In genomic region chr10:69639291-69640195, GRCh38 we compare ENCODE assay signal across 8 cellular contexts. TPM values are rescaled to one million over a fixed set of nuclear protein-coding genes. Genes with fewer than 3 reads are reported as not detected.
DNase-seq lines count a peak whose midpoint lies in the region; ATAC-seq, FAIRE-seq and TF ChIP-seq lines count a peak whose summit lies in the region.

No MANE protein-coding gene starts in this region.

- H3K4me3 Mint-ChIP-seq in Caco-2 (ENCODE audit: unreplicated experiment): no peak overlapping the region
- no peak overlapping the region for H3K4me3 Mint-ChIP-seq in activated naive CD8-positive, alpha-beta T cell treated with anti-CD3 and anti-CD28 coated beads, Interleukin-2, amount 10 ng/mL, durations not matched to agents 7 days and 5 days

- WGBS in heart left ventricle, 4 donors: 40 to 47% (median 44%) methylated on average over 11 of the region's 11 CpGs
- WGBS in prostate gland: 42% methylated on average over 11 of the region's 11 CpGs

- POLR2A ChIA-PET in Caco-2 (lab: Charles Lee): no interaction called here
- POLR2A ChIA-PET in activated naive CD8-positive, alpha-beta T cell treated with anti-CD3 and anti-CD28 coated beads, Interleukin-2, amount 10 ng/mL, durations not matched to agents 7 days and 5 days (lab: Charles Lee): interaction anchor here (1.0 kb wide), 1 partner anchor 124 kb away, joined by 4 read pairs; no protein-coding TSS in a partner anchor

- H3K36me3 ChIP-seq in Caco-2 (ENCODE audit: control insufficient read depth, insufficient read depth, low read length) (no peaks in the 10 kb centered on the region), SU-DHL-6 (ENCODE audit: low read length) (no peaks in the 10 kb centered on the region), heart left ventricle (no peaks in the 10 kb centered on the region), prostate gland (no peaks in the 10 kb centered on the region), uterus (no peaks in the 10 kb centered on the region)

- peak; percentile 58 for FAIRE-seq in HTR-8/SVneo (lab: Jason Lieb, UNC)

- H3K4me3 ChIP-seq in Caco-2 (ENCODE audit: low read depth, low read length) (no peak overlapping the region), SU-DHL-6 (ENCODE audit: insufficient read depth, low read length, poor library complexity, severe bottlenecking) (no peak overlapping the region), heart left ventricle (no peak overlapping the region), prostate gland (no peak overlapping the region), uterus (no peak overlapping the region)

- H3K27ac Mint-ChIP-seq in Caco-2 (ENCODE audit: unreplicated experiment): no peak overlapping the region
- H3K27ac Mint-ChIP-seq in activated naive CD8-positive, alpha-beta T cell treated with anti-CD3 and anti-CD28 coated beads, Interleukin-2, amount 10 ng/mL, durations not matched to agents 7 days and 5 days: no peak overlapping the region

- no peaks in the 10 kb centered on the region for H4K20me1 ChIP-seq in SU-DHL-6 (ENCODE audit: low read depth, low read length)

- intact Hi-C loops in Caco-2 (cut with micrococcal nuclease; ENCODE audit: unreplicated experiment): loop anchor here (1.0 to 5.0 kb wide), 5 partner anchors 67 to 402 kb away; partner anchors contain the start of gene NEUROG3
- intact Hi-C loops in heart left ventricle (cut with DNase I): loop anchor here (1.0 to 10.0 kb wide), 18 partner anchors 122 to 405 kb away; partner anchors contain the start of gene COL13A1 (in 4 of the 10)
- intact Hi-C loops in prostate gland (cut with DNase I): loop anchor here (5.0 kb wide), 5 partner anchors 78 to 402 kb away; no protein-coding TSS in a partner anchor
- intact Hi-C loops in uterus (cut with DNase I; ENCODE audit: low total_unique reads): loop anchor here (10.0 kb wide), 1 partner anchor 225 kb away; the partner anchor contains the start of gene TACR2

- H3K27ac ChIP-seq in SU-DHL-6 (ENCODE audit: low read depth, low read length) (no peak overlapping the region), heart left ventricle (no peak overlapping the region), prostate gland (no peak overlapping the region), uterus (no peak overlapping the region)

- H3K27me3 ChIP-seq in Caco-2 (replicated peaks; ENCODE audit: control insufficient read depth, insufficient read depth, low read length): 0 out of 2 replicates have a peak, but pooled peaks cover 1% of the 10 kb centered on the region
- no peaks in the 10 kb centered on the region for H3K27me3 ChIP-seq in SU-DHL-6 (ENCODE audit: low read length)
- peaks cover 0 to 13% (median 4%) of the 10 kb centered on the region in 9 donors for H3K27me3 ChIP-seq in heart left ventricle
- H3K27me3 ChIP-seq in prostate gland (replicated peaks; ENCODE audit: insufficient read depth): no peaks in the 10 kb centered on the region
- no peaks in the 10 kb centered on the region for H3K27me3 ChIP-seq in uterus

- TF ChIP-seq POLR2A in heart left ventricle (IDR thresholded peaks at IDR 0.05) (no peak), prostate gland (IDR thresholded peaks at IDR 0.05) (no peak), uterus (IDR thresholded peaks at IDR 0.05) (no peak)

- DNase-seq in Caco-2 (peak; percentile 83 to 85), HTR-8/SVneo (ENCODE audit: insufficient read length, low spot score) (peak; percentile 78), heart left ventricle (peak in 4 of 5 donors; percentile 46 to 56 (median 48)), prostate gland (ENCODE audit: low spot score) (peak; percentile 69), uterus (peak; percentile 46 to 49)
- DNase-seq in activated naive CD8-positive, alpha-beta T cell treated with anti-CD3 and anti-CD28 coated beads, Interleukin-2, amount 10 ng/mL, durations not matched to agents 7 days and 5 days: peak; percentile 57

- H3K4me1 ChIP-seq in Caco-2: no peaks in the 10 kb centered on the region
- no peaks in the 10 kb centered on the region for H3K4me1 ChIP-seq in heart left ventricle
- H3K4me1 ChIP-seq in prostate gland (replicated peaks): peaks cover 2% of the 10 kb centered on the region
- H3K4me1 ChIP-seq in uterus: no peaks in the 10 kb centered on the region

- H3K79me2 ChIP-seq in SU-DHL-6 (ENCODE audit: insufficient read depth, low read length): no peaks in the 10 kb centered on the region

- CTCF ChIA-PET in Caco-2 (lab: Charles Lee): interaction anchor here (0.6 to 5.5 kb wide), 4 partner anchors 124 to 713 kb away, joined by 3 to 105 read pairs (median 8); no protein-coding TSS in a partner anchor

- ATAC-seq in activated naive CD8-positive, alpha-beta T cell treated with anti-CD3 and anti-CD28 coated beads, Interleukin-2, amount 10 ng/mL, durations not matched to agents 7 days and 5 days (ENCODE audit: low read depth): peak; percentile 52
- peak in 2 of 4 donors; percentile 60 to 68 for ATAC-seq in heart left ventricle
- ATAC-seq in GM19395 (IDR thresholded peaks at IDR 0.05; ENCODE audit: unreplicated experiment): no peak

- no peaks in the 10 kb centered on the region for H3K9me3 ChIP-seq in Caco-2
- no peaks in the 10 kb centered on the region for H3K9me3 ChIP-seq in SU-DHL-6 (ENCODE audit: insufficient read depth, low read length)
- no peaks in the 10 kb centered on the region for H3K9me3 ChIP-seq in heart left ventricle
- H3K9me3 ChIP-seq in prostate gland: no peaks in the 10 kb centered on the region
- H3K9me3 ChIP-seq in uterus: no peaks in the 10 kb centered on the region

- BruUV-seq in Caco-2 (replicated peaks; lab: Mats Ljungman, UMichigan): no TSS peak

- no peak overlapping the region for H2AFZ ChIP-seq in SU-DHL-6 (ENCODE audit: low read depth, low read length, severe bottlenecking)

- no peaks in the 10 kb centered on the region for H3K4me1 Mint-ChIP-seq in Caco-2 (ENCODE audit: low read depth, unreplicated experiment)
- peaks cover 2% of the 10 kb centered on the region for H3K4me1 Mint-ChIP-seq in activated naive CD8-positive, alpha-beta T cell treated with anti-CD3 and anti-CD28 coated beads, Interleukin-2, amount 10 ng/mL, durations not matched to agents 7 days and 5 days

- H3K9me2 ChIP-seq in SU-DHL-6 (replicated peaks; ENCODE audit: insufficient read depth, low read length): no peaks in the 10 kb centered on the region

- no peaks in the 10 kb centered on the region for H3F3A ChIP-seq in SU-DHL-6 (ENCODE audit: insufficient read depth)

- H3K9me3 Mint-ChIP-seq in Caco-2 (ENCODE audit: unreplicated experiment): no peaks in the 10 kb centered on the region
- H3K9me3 Mint-ChIP-seq in activated naive CD8-positive, alpha-beta T cell treated with anti-CD3 and anti-CD28 coated beads, Interleukin-2, amount 10 ng/mL, durations not matched to agents 7 days and 5 days: no peaks in the 10 kb centered on the region

- H3K27me3 Mint-ChIP-seq in Caco-2 (ENCODE audit: insufficient read depth, unreplicated experiment): peaks cover 7% of the 10 kb centered on the region
- H3K27me3 Mint-ChIP-seq in activated naive CD8-positive, alpha-beta T cell treated with anti-CD3 and anti-CD28 coated beads, Interleukin-2, amount 10 ng/mL, durations not matched to agents 7 days and 5 days: no peaks in the 10 kb centered on the region

- H3K9ac ChIP-seq in SU-DHL-6 (ENCODE audit: low read length): no peak overlapping the region

- no peaks in the 10 kb centered on the region for H3K36me3 Mint-ChIP-seq in Caco-2 (ENCODE audit: insufficient read depth, unreplicated experiment)
- no peaks in the 10 kb centered on the region for H3K36me3 Mint-ChIP-seq in activated naive CD8-positive, alpha-beta T cell treated with anti-CD3 and anti-CD28 coated beads, Interleukin-2, amount 10 ng/mL, durations not matched to agents 7 days and 5 days

- H3K4me2 ChIP-seq in SU-DHL-6 (ENCODE audit: low read depth, low read length, poor library complexity, severe bottlenecking): no peak overlapping the region

- TF ChIP-seq CTCF in Caco-2 (IDR thresholded peaks at IDR 0.05; ENCODE audit: insufficient read depth in 1 of 2, low read depth in 1 of 2, low read length in 1 of 2, severe bottlenecking in 1 of 2, unreplicated experiment in 1 of 2) (peak; percentile 97 to 99), SU-DHL-6 (IDR thresholded peaks at IDR 0.05; ENCODE audit: insufficient read depth, low read length, poor library complexity, severe bottlenecking) (peak; percentile 84), heart left ventricle (IDR thresholded peaks at IDR 0.05) (peak; percentile 73 to 87 (median 85)), prostate gland (IDR thresholded peaks at IDR 0.05) (peak; percentile 79 to 89 (median 87)), uterus (IDR thresholded peaks at IDR 0.05) (peak; percentile 65 to 81 (median 74))

RNA-seq across cellular contexts. Expression of gene FAM241B, which starts 9.5 kb away (rescaled TPM):
- 24.9 and 30.2 TPM in 2 replicates for total RNA-seq in Caco-2 (2022)
- 10 to 100 TPM in 1 of 2 experiments, 1 to 10 TPM in 1; 8.0 to 11.7 TPM for total RNA-seq in activated naive CD8-positive, alpha-beta T cell treated with anti-CD3 and anti-CD28 coated beads, Interleukin-2, amount 10 ng/mL, durations not matched to agents 7 days and 5 days
- 1 to 10 TPM in 7 of 9 donors, under 1 TPM in 2; 0.64 to 7.8 (median 4.5) TPM for total RNA-seq in heart left ventricle
- 1 to 10 TPM; 2.7 to 5.3 TPM for polyA plus RNA-seq in heart left ventricle
- total RNA-seq in prostate gland: 10 to 100 TPM in 1 of 2 donors, 1 to 10 TPM in 1; 6.8 to 13.4 TPM
- total RNA-seq in uterus: 1 to 10 TPM in 1 of 4 donors, under 1 TPM in 1, not detected in 2; 0.35 to 5.4 TPM
